1 cellular context compared by ENCODE assay signal in genomic region chr3:152786977-152787681, GRCh38.
TF ChIP-seq lines count a peak whose summit lies in the region.

No MANE protein-coding gene starts in this region.

TF ChIP-seq in K562, 482 proteins besides CTCF, POLR2A, EP300 and RAD21 (continued from another document):
- no peak for TF ChIP-seq TFE3 (CRISPR knock-in tag; IDR thresholded peaks at IDR 0.05)
- TF ChIP-seq MIER1 (IDR thresholded peaks at IDR 0.05; ENCODE audit: low read depth) = no peak
- no peak for TF ChIP-seq PTTG1 (tag; IDR thresholded peaks at IDR 0.05; ENCODE audit: low read depth)
- no peak for TF ChIP-seq ZNF408 (CRISPR knock-in tag; IDR thresholded peaks at IDR 0.05; ENCODE audit: low read depth)
- TF ChIP-seq ZNF318 (IDR thresholded peaks at IDR 0.05; ENCODE audit: borderline replicate concordance in 1 of 2, low read depth in 1 of 2) = no peak
- no peak for TF ChIP-seq CTCFL (IDR thresholded peaks at IDR 0.05; ENCODE audit: borderline replicate concordance, insufficient read depth, low read depth, low read length, poor library complexity, severe bottlenecking)
- no peak for TF ChIP-seq FOSL1 (tag; conservative IDR thresholded peaks at IDR 0.05)
- TF ChIP-seq HSF4 (CRISPR knock-in tag; IDR thresholded peaks at IDR 0.05; ENCODE audit: borderline replicate concordance) = no peak
- no peak for TF ChIP-seq ZNF282 (CRISPR knock-in tag; IDR thresholded peaks at IDR 0.05)
- TF ChIP-seq, protein P1, sequence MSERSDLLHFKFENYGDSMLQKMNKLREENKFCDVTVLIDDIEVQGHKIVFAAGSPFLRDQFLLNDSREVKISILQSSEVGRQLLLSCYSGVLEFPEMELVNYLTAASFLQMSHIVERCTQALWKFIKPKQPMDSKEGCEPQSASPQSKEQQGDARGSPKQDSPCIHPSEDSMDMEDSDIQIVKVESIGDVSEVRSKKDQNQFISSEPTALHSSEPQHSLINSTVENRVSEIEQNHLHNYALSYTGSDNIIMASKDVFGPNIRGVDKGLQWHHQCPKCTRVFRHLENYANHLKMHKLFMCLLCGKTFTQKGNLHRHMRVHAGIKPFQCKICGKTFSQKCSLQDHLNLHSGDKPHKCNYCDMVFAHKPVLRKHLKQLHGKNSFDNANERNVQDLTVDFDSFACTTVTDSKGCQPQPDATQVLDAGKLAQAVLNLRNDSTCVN (CRISPR knock-in tag; IDR thresholded peaks at IDR 0.05) = no peak
- peak; percentile 36 for TF ChIP-seq CBFA2T2 (conservative IDR thresholded peaks at IDR 0.05)
- peak; percentile 42 to 44; a peak in 2 of 4 replicates for TF ChIP-seq KDM1A (IDR thresholded peaks at IDR 0.05)
- no peak for TF ChIP-seq KLF6 (CRISPR knock-in tag; IDR thresholded peaks at IDR 0.05; ENCODE audit: borderline replicate concordance)
- no peak for TF ChIP-seq ZNF551 (CRISPR knock-in tag; IDR thresholded peaks at IDR 0.05)
- TF ChIP-seq ARHGAP35 (IDR thresholded peaks at IDR 0.05; ENCODE audit: partially characterized antibody) = no peak
- 0 out of 4 replicates have a peak, but pooled peaks of 1 of the 2 experiments have one; percentile 5 for TF ChIP-seq TRIM24 (IDR thresholded peaks at IDR 0.05)
- TF ChIP-seq, protein P2, sequence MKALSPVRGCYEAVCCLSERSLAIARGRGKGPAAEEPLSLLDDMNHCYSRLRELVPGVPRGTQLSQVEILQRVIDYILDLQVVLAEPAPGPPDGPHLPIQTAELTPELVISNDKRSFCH (CRISPR knock-in tag; IDR thresholded peaks at IDR 0.05) = no peak
- TF ChIP-seq, protein P2 (tag; IDR thresholded peaks at IDR 0.05) = no peak
- no peak for TF ChIP-seq CCAR2 (IDR thresholded peaks at IDR 0.05; ENCODE audit: low read depth, low read length)
- TF ChIP-seq MBD2 (IDR thresholded peaks at IDR 0.05; ENCODE audit: borderline replicate concordance, low read depth) = no peak
